Comparison of ENCODE assay signal across 24 cellular contexts in genomic region chr12:102051431-102051965, GRCh38. TPM values are rescaled to one million over a fixed set of nuclear protein-coding genes. Genes with fewer than 3 reads are reported as not detected.
DNase-seq lines count a peak whose midpoint lies in the region; ATAC-seq and TF ChIP-seq lines count a peak whose summit lies in the region.
"Had no signal": no experiment of that assay in that cellular context is flagged by ENCODE, and none has a peak within 500 bp of the region (broad histone marks: within the 10 kb centered on the region; RNA-seq: fewer than 3 reads in every experiment).

No MANE protein-coding gene starts in this region.

- no peak overlapping the region for H3K27ac ChIP-seq in hepatocyte
- H3K27ac ChIP-seq: A549; BLaER1 treated with 17β-estradiol and CSF1 and Interleukin-3, amounts not matched to agents 10 nM and 100 nM; cardiac muscle cell; heart right ventricle; suprapubic skin; vagina had no signal

- no peaks in the 10 kb centered on the region for H3K27me3 ChIP-seq in hepatocyte
- H3K27me3 ChIP-seq: BLaER1 treated with 17β-estradiol and CSF1 and Interleukin-3, amounts not matched to agents 10 nM and 100 nM; cardiac muscle cell; heart right ventricle; suprapubic skin; vagina had no signal

- no peak overlapping the region for H2AFZ ChIP-seq in hepatocyte

- no peaks in the 10 kb centered on the region for H3K79me2 ChIP-seq in hepatocyte

- TF ChIP-seq CTCF in activated CD8-positive, alpha-beta T cell treated with anti-CD3 and anti-CD28 coated beads for 36 hours (IDR thresholded peaks at IDR 0.05): no peak
- TF ChIP-seq CTCF in LNCaP clone FGC (IDR thresholded peaks at IDR 0.05; ENCODE audit: control insufficient read depth, extremely low read depth, insufficient read depth): no peak
- no peak for TF ChIP-seq CTCF in nephron progenitor cell (IDR thresholded peaks at IDR 0.05)
- TF ChIP-seq CTCF in hepatocyte (IDR thresholded peaks at IDR 0.05; ENCODE audit: poor library complexity): no peak

- H3K4me1 Mint-ChIP-seq in activated CD8-positive, alpha-beta T cell treated with anti-CD3 and anti-CD28 coated beads for 36 hours (ENCODE audit: low read depth): peaks cover 25% of the 10 kb centered on the region
- peaks cover 18% of the 10 kb centered on the region for H3K4me1 Mint-ChIP-seq in activated CD8-positive, alpha-beta T cell treated with anti-CD3 and anti-CD28 coated beads, Interleukin-2, amount 10 ng/mL, durations not matched to agents 7 days and 5 days (ENCODE audit: low read depth)
- no peaks in the 10 kb centered on the region for H3K4me1 Mint-ChIP-seq in nephron progenitor cell

- H3K9me3 ChIP-seq in hepatocyte (ENCODE audit: low read depth): no peaks in the 10 kb centered on the region
- H3K9me3 ChIP-seq: A549, heart right ventricle, suprapubic skin, vagina had no signal

- DNase-seq in activated CD8-positive, alpha-beta T cell treated with anti-CD3 and anti-CD28 coated beads for 36 hours: no peak
- DNase-seq in activated CD8-positive, alpha-beta T cell treated with anti-CD3 and anti-CD28 coated beads, Interleukin-2, amount 10 ng/mL, durations not matched to agents 7 days and 5 days: no peak
- DNase-seq in LNCaP clone FGC (ENCODE audit: low read depth): peak; percentile 75
- no peak for DNase-seq in nephron progenitor cell
- DNase-seq in head of caudate nucleus: no peak
- no peak for DNase-seq in AG08395 (ENCODE audit: low spot score)
- DNase-seq in hepatocyte (ENCODE audit: low spot score): no peak
- DNase-seq: activated CD4-positive, alpha-beta T cell treated with anti-CD3 and anti-CD28 coated beads, Interleukin-2, amount 10 ng/mL, durations not matched to agents 24 days and 14 days; activated gamma-delta T cell; amniotic stem cell; EL; heart right ventricle; immature natural killer cell; left ventricle myocardium superior; NCI-H1417 treated with DMSO at 0.1 percent for 48 hours; NCI-H524; nucleus accumbens had no signal

- peaks cover 36% of the 10 kb centered on the region for H3K36me3 Mint-ChIP-seq in activated CD8-positive, alpha-beta T cell treated with anti-CD3 and anti-CD28 coated beads for 36 hours (ENCODE audit: low read depth)
- peaks cover 55% of the 10 kb centered on the region for H3K36me3 Mint-ChIP-seq in activated CD8-positive, alpha-beta T cell treated with anti-CD3 and anti-CD28 coated beads, Interleukin-2, amount 10 ng/mL, durations not matched to agents 7 days and 5 days (ENCODE audit: low read depth)
- peaks cover 37% of the 10 kb centered on the region for H3K36me3 Mint-ChIP-seq in nephron progenitor cell (ENCODE audit: low read depth)

- peak; percentile 45 for ATAC-seq in activated CD8-positive, alpha-beta T cell treated with anti-CD3 and anti-CD28 coated beads for 36 hours
- ATAC-seq in activated CD8-positive, alpha-beta T cell treated with anti-CD3 and anti-CD28 coated beads, Interleukin-2, amount 10 ng/mL, durations not matched to agents 7 days and 5 days: no peak
- peak; percentile 60 for ATAC-seq in GM21528 (IDR thresholded peaks at IDR 0.05; ENCODE audit: low FRiP score, unreplicated experiment)
- ATAC-seq: left ventricle myocardium superior had no signal

- no peaks in the 10 kb centered on the region for H4K20me1 ChIP-seq in hepatocyte (ENCODE audit: insufficient read depth, poor library complexity, severe bottlenecking)

- intact Hi-C loops in activated CD8-positive, alpha-beta T cell treated with anti-CD3 and anti-CD28 coated beads for 36 hours (cut with micrococcal nuclease): no loop called here
- intact Hi-C loops in head of caudate nucleus (cut with DNase I): no loop called here

- no peak overlapping the region for H3K4me2 ChIP-seq in hepatocyte
- H3K4me2 ChIP-seq: A549 had no signal

- no peaks in the 10 kb centered on the region for H3K27me3 Mint-ChIP-seq in activated CD8-positive, alpha-beta T cell treated with anti-CD3 and anti-CD28 coated beads for 36 hours
- no peaks in the 10 kb centered on the region for H3K27me3 Mint-ChIP-seq in activated CD8-positive, alpha-beta T cell treated with anti-CD3 and anti-CD28 coated beads, Interleukin-2, amount 10 ng/mL, durations not matched to agents 7 days and 5 days (ENCODE audit: low read depth)
- H3K27me3 Mint-ChIP-seq in nephron progenitor cell (ENCODE audit: low read depth, poor library complexity): no peaks in the 10 kb centered on the region
- H3K27me3 Mint-ChIP-seq: activated CD4-positive, alpha-beta T cell treated with anti-CD3 and anti-CD28 coated beads, Interleukin-2, amount 10 ng/mL, durations not matched to agents 24 days and 14 days; dendritic cell treated with granulocyte-macrophage colony-stimulating factor and Interleukin-4, amounts not matched to agents 40 ng/mL and 50 ng/mL, for 4 days had no signal

- H3K4me1 ChIP-seq in hepatocyte (ENCODE audit: insufficient read depth): no peaks in the 10 kb centered on the region
- H3K4me1 ChIP-seq: A549, heart right ventricle, suprapubic skin, vagina had no signal

- CTCF ChIA-PET in activated CD8-positive, alpha-beta T cell treated with anti-CD3 and anti-CD28 coated beads for 36 hours (lab: Charles Lee): no interaction called here
- CTCF ChIA-PET in activated CD8-positive, alpha-beta T cell treated with anti-CD3 and anti-CD28 coated beads, Interleukin-2, amount 10 ng/mL, durations not matched to agents 7 days and 5 days (lab: Charles Lee): no interaction called here

- no peaks in the 10 kb centered on the region for H3K36me3 ChIP-seq in hepatocyte (replicated peaks; ENCODE audit: insufficient read depth, low read depth)

- H3K4me3 Mint-ChIP-seq in activated CD8-positive, alpha-beta T cell treated with anti-CD3 and anti-CD28 coated beads for 36 hours: no peak overlapping the region
- H3K4me3 Mint-ChIP-seq in activated CD8-positive, alpha-beta T cell treated with anti-CD3 and anti-CD28 coated beads, Interleukin-2, amount 10 ng/mL, durations not matched to agents 7 days and 5 days: no peak overlapping the region
- no peak overlapping the region for H3K4me3 Mint-ChIP-seq in nephron progenitor cell
- H3K4me3 Mint-ChIP-seq: activated CD4-positive, alpha-beta T cell treated with anti-CD3 and anti-CD28 coated beads, Interleukin-2, amount 10 ng/mL, durations not matched to agents 24 days and 14 days; dendritic cell treated with granulocyte-macrophage colony-stimulating factor and Interleukin-4, amounts not matched to agents 40 ng/mL and 50 ng/mL, for 4 days; immature natural killer cell had no signal

- WGBS in hepatocyte (ENCODE audit: low lambda C conversion rate, missing lambda C conversion rate): 97% methylated on average over 1 of the region's 1 CpG

- H3K4me3 ChIP-seq in LNCaP clone FGC (ENCODE audit: low read depth, low read length) (no peak overlapping the region), hepatocyte (no peak overlapping the region)
- H3K4me3 ChIP-seq: A549; BLaER1 treated with 17β-estradiol and CSF1 and Interleukin-3, amounts not matched to agents 10 nM and 100 nM; cardiac muscle cell; heart right ventricle; suprapubic skin; vagina had no signal

- no peaks in the 10 kb centered on the region for H3K9me3 Mint-ChIP-seq in activated CD8-positive, alpha-beta T cell treated with anti-CD3 and anti-CD28 coated beads for 36 hours
- H3K9me3 Mint-ChIP-seq in activated CD8-positive, alpha-beta T cell treated with anti-CD3 and anti-CD28 coated beads, Interleukin-2, amount 10 ng/mL, durations not matched to agents 7 days and 5 days (ENCODE audit: insufficient read depth): no peaks in the 10 kb centered on the region
- peaks cover 11% of the 10 kb centered on the region for H3K9me3 Mint-ChIP-seq in nephron progenitor cell
- H3K9me3 Mint-ChIP-seq: dendritic cell treated with granulocyte-macrophage colony-stimulating factor and Interleukin-4, amounts not matched to agents 40 ng/mL and 50 ng/mL, for 4 days; immature natural killer cell had no signal

- H3K9me2 ChIP-seq in hepatocyte (replicated peaks; ENCODE audit: insufficient read depth): no peaks in the 10 kb centered on the region

- POLR2A ChIA-PET in activated CD8-positive, alpha-beta T cell treated with anti-CD3 and anti-CD28 coated beads for 36 hours (lab: Charles Lee): no interaction called here
- POLR2A ChIA-PET in activated CD8-positive, alpha-beta T cell treated with anti-CD3 and anti-CD28 coated beads, Interleukin-2, amount 10 ng/mL, durations not matched to agents 7 days and 5 days (lab: Charles Lee): interaction anchor here (0.5 kb wide), 1 partner anchor 14 kb away, joined by 6 read pairs; no protein-coding TSS in a partner anchor

- no peak overlapping the region for H3K27ac Mint-ChIP-seq in activated CD8-positive, alpha-beta T cell treated with anti-CD3 and anti-CD28 coated beads for 36 hours
- H3K27ac Mint-ChIP-seq in activated CD8-positive, alpha-beta T cell treated with anti-CD3 and anti-CD28 coated beads, Interleukin-2, amount 10 ng/mL, durations not matched to agents 7 days and 5 days: no peak overlapping the region
- H3K27ac Mint-ChIP-seq in nephron progenitor cell: peak overlapping the region; percentile 75
- H3K27ac Mint-ChIP-seq: activated CD4-positive, alpha-beta T cell treated with anti-CD3 and anti-CD28 coated beads, Interleukin-2, amount 10 ng/mL, durations not matched to agents 24 days and 14 days; dendritic cell treated with granulocyte-macrophage colony-stimulating factor and Interleukin-4, amounts not matched to agents 40 ng/mL and 50 ng/mL, for 4 days had no signal

RNA-seq across cellular contexts. Expression of gene WASHC3, which starts 10.3 kb away (rescaled TPM):
- total RNA-seq in activated CD8-positive, alpha-beta T cell treated with anti-CD3 and anti-CD28 coated beads for 36 hours: 10 to 100 TPM; 30.7 to 32.3 TPM
- total RNA-seq in activated CD8-positive, alpha-beta T cell treated with anti-CD3 and anti-CD28 coated beads, Interleukin-2, amount 10 ng/mL, durations not matched to agents 7 days and 5 days: 10 to 100 TPM; 49.5 to 50.9 TPM
- 55.5 and 66.8 TPM in 2 replicates for total RNA-seq in hepatocyte
- 59.8 and 60.3 TPM in 2 replicates for polyA plus RNA-seq in hepatocyte
